18 cellular contexts compared by ENCODE assay signal in the genomic region with DNA sequence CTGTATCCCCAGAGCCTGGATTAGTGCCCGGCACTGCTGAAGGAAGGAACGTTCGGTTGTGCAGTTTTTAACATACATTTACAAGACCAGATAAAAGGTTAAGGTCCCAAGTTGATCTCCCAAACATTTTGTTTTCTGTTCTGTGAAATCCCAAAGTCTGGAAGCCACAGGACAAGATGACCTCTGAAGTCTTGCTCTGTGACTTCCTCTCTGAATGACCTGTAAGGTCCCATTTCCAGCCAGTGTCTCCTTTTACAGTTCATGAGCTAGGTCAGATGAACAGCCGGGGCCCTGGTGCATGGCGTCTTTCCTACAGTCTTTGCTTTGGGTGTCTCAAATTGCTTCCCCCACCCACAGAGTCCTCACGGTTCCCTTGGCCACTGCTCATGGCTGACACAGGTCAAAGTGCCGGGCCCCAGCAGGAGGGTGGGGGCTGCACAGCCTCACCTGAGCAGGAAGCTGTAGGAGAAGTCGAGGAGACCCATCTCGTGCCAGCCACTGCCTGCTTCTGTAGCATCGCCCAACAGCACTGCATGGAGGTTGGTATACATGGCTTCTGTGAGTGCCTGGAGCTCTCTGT. TPM values are rescaled to one million over a fixed set of nuclear protein-coding genes. Genes with fewer than 3 reads are reported as not detected.
A peak's percentile ranks its signal among the peaks of the same experiment; 100 is the strongest.
DNase-seq lines count a peak whose midpoint lies in the region; FAIRE-seq and TF ChIP-seq lines count a peak whose summit lies in the region.
"Had no signal": no experiment of that assay in that cellular context is flagged by ENCODE, and none has a peak within 500 bp of the region (broad histone marks: within the 10 kb centered on the region; RNA-seq: fewer than 3 reads in every experiment).

No MANE protein-coding gene starts in this region.

- no peak overlapping the region for H2BK15ac ChIP-seq in H1 (ENCODE audit: low read length)

- peak overlapping the region; percentile 32; the same call in 1 of the 2 replicates for H2BK5ac ChIP-seq in H1 (ENCODE audit: low read depth, low read length)

- H2AFZ ChIP-seq in H1 (ENCODE audit: low read length): no peak overlapping the region
- peak overlapping the region; percentile 47 for H2AFZ ChIP-seq in parathyroid adenoma

- peaks cover 0 to 6% of the 10 kb centered on the region in 2 experiments; a peak in 1 of 4 replicates for H3K9me3 ChIP-seq in H1 (ENCODE audit: insufficient read depth in 2 of 2, low read depth in 1 of 2, low read length in 1 of 2)
- no peaks in the 10 kb centered on the region for H3K9me3 ChIP-seq in parathyroid adenoma (ENCODE audit: control insufficient read depth, low read length)

- H4K8ac ChIP-seq in H1 (ENCODE audit: extremely low read depth, insufficient read depth, low read length): no peak overlapping the region

- no peaks in the 10 kb centered on the region for H3K4me1 ChIP-seq in H1 (replicated peaks in 1 of 4; ENCODE audit: control insufficient read depth in 3 of 4, insufficient read depth in 4 of 4, low read length in 3 of 4)
- no peaks in the 10 kb centered on the region for H3K4me1 ChIP-seq in parathyroid adenoma

- no peak for TF ChIP-seq EP300 in H1 (IDR thresholded peaks at IDR 0.05; ENCODE audit: borderline replicate concordance in 1 of 2, low read depth in 2 of 2, low read length in 2 of 2)

- DNase-seq in activated effector memory CD4-positive, alpha-beta T cell treated with anti-CD3 and anti-CD28 coated beads, Interleukin-2, amount 50 U/mL, for 16 hours: peak; percentile 42
- DNase-seq in activated effector memory CD4-positive, alpha-beta T cell treated with Interleukin-2 at 50 U/mL for 16 hours: no peak
- DNase-seq in H1 (ENCODE audit: low read depth in 1 of 2, low spot score in 2 of 2) (no peak), SIG-M5 (lab: John Stamatoyannopoulos, UW) (no peak), NCI-H2227 treated with DMSO at 0.1 percent for 48 hours (lab: John Stamatoyannopoulos, UW) (no peak), osteocyte (ENCODE audit: extremely low spot score, unreplicated experiment) (no peak)
- DNase-seq: CD8-positive, alpha-beta T cell; H9; IMR-90; Kasumi-1; MM.1S; NCI-H1417; NCI-H187 treated with DMSO at 0.1 percent for 48 hours; NCI-H526 treated with DMSO at 0.1 percent for 48 hours had no signal

- H3K4ac ChIP-seq in H1 (replicated peaks; ENCODE audit: insufficient read length, low read depth, low read length): no peak overlapping the region

- no peaks in the 10 kb centered on the region for H3K27me3 Mint-ChIP-seq in osteocyte (ENCODE audit: unreplicated experiment)

- H4K5ac ChIP-seq in H1 (ENCODE audit: insufficient read length, low read depth, low read length): no peak overlapping the region

- no peak overlapping the region for H2BK20ac ChIP-seq in H1 (ENCODE audit: low read length)

- 93% methylated on average over 10 of the region's 10 CpGs; no CpG with 5 or more reads in 1 of the 2 experiments for WGBS in H1 (ENCODE audit: extremely low coverage in 1 of 2, insufficient coverage in 1 of 2, insufficient read length in 1 of 2, insufficient replicate concordance in 2 of 2, low coverage in 1 of 2, low lambda C conversion rate in 2 of 2, missing lambda C conversion rate in 1 of 2), 2 experiments

- no peak overlapping the region for H2BK120ac ChIP-seq in H1 (replicated peaks; ENCODE audit: low read depth, low read length)

- H3K9ac ChIP-seq in H1 (replicated peaks in 1 of 4; ENCODE audit: extremely low read depth in 1 of 4, low read depth in 3 of 4, low read length in 3 of 4) (no peak overlapping the region), parathyroid adenoma (no peak overlapping the region)
- H3K9ac ChIP-seq: BLaER1 had no signal

- H3K79me2 ChIP-seq in H1 (ENCODE audit: control insufficient read depth in 1 of 2, insufficient read depth in 2 of 2, low read length in 2 of 2): no peaks in the 10 kb centered on the region
- H3K79me2 ChIP-seq in parathyroid adenoma: no peaks in the 10 kb centered on the region

- no peaks in the 10 kb centered on the region; the same call in 1 of the 2 replicates for H3K79me1 ChIP-seq in H1 (ENCODE audit: low read depth, low read length)

- no peak overlapping the region for H4K91ac ChIP-seq in H1 (replicated peaks; ENCODE audit: insufficient read length, low read length)

- H2BK12ac ChIP-seq in H1 (ENCODE audit: low read depth, low read length): no peak overlapping the region

- peaks cover 44% of the 10 kb centered on the region for H3K36me3 Mint-ChIP-seq in osteocyte (ENCODE audit: unreplicated experiment)
- H3K36me3 Mint-ChIP-seq: CD8-positive, alpha-beta T cell had no signal

- H3K56ac ChIP-seq in H1 (replicated peaks; ENCODE audit: insufficient read length, low read depth, low read length): no peak overlapping the region

- peaks cover 5% of the 10 kb centered on the region; the same call in 1 of the 2 replicates for H3K23me2 ChIP-seq in H1 (ENCODE audit: low read depth, low read length)

- H3K27me3 ChIP-seq in H1 (replicated peaks in 1 of 4; ENCODE audit: control insufficient read depth in 3 of 4, extremely low read depth in 1 of 4, insufficient read depth in 3 of 4, low read length in 3 of 4): no peaks in the 10 kb centered on the region
- no peaks in the 10 kb centered on the region for H3K27me3 ChIP-seq in parathyroid adenoma (ENCODE audit: control insufficient read depth, insufficient read depth, low read length)
- H3K27me3 ChIP-seq: BLaER1 had no signal

- H4K20me1 ChIP-seq in H1 (replicated peaks in 1 of 2; ENCODE audit: control insufficient read depth in 1 of 2, insufficient read depth in 2 of 2, low read length in 2 of 2): peaks cover 0 to 9% of the 10 kb centered on the region in 2 experiments
- H4K20me1 ChIP-seq: BLaER1 had no signal

- TF ChIP-seq POLR2A in H1 (IDR thresholded peaks at IDR 0.05; ENCODE audit: control extremely low read depth in 1 of 2, low read depth in 2 of 2, low read length in 2 of 2): no peak

- H3K4me3 ChIP-seq in H1 (ENCODE audit: extremely low read depth in 1 of 4, insufficient read depth in 2 of 4, low read depth in 3 of 4, low read length in 4 of 4) (no peak overlapping the region), parathyroid adenoma (ENCODE audit: low read depth, low read length) (no peak overlapping the region)
- H3K4me3 ChIP-seq: BLaER1 had no signal

- H2AK5ac ChIP-seq in H1 (ENCODE audit: low read depth, low read length): no peak overlapping the region

- no peak overlapping the region for H3K27ac ChIP-seq in H1 (ENCODE audit: low read depth, low read length)
- H3K27ac ChIP-seq in parathyroid adenoma: no peak overlapping the region
- H3K27ac ChIP-seq: BLaER1 had no signal

- FAIRE-seq in H1 (lab: Jason Lieb, UNC): no peak
- FAIRE-seq: A204.1 had no signal

- TF ChIP-seq RAD21 in H1 (IDR thresholded peaks at IDR 0.05 in 1 of 2, conservative IDR thresholded peaks at IDR 0.05 in 1 of 2; ENCODE audit: low read depth in 2 of 2, low read length in 2 of 2): no peak

- no peak overlapping the region for H3K4me3 Mint-ChIP-seq in osteocyte (ENCODE audit: unreplicated experiment)
- H3K4me3 Mint-ChIP-seq: CD8-positive, alpha-beta T cell; H9 had no signal

- CTCF ChIA-PET in H1 (lab: Charles Lee; ENCODE audit: partially characterized antibody): interaction anchor here (0.8 to 15.7 kb wide), 15 partner anchors 10 to 346 kb away, joined by 3 to 665 read pairs (median 5); no protein-coding TSS in a partner anchor

- no peak for TF ChIP-seq CTCF in H1 (IDR thresholded peaks at IDR 0.05; ENCODE audit: control extremely low read depth in 1 of 3, insufficient read depth in 1 of 3, low read depth in 1 of 3, low read length in 3 of 3)
- TF ChIP-seq CTCF in parathyroid adenoma (IDR thresholded peaks at IDR 0.05): no peak
- no peak for TF ChIP-seq CTCF in osteocyte (IDR thresholded peaks at IDR 0.05)

- no peak overlapping the region for H3K27ac Mint-ChIP-seq in osteocyte (ENCODE audit: unreplicated experiment)
- H3K27ac Mint-ChIP-seq: CD8-positive, alpha-beta T cell had no signal

- H3K23ac ChIP-seq in H1 (ENCODE audit: insufficient read length): no peak overlapping the region

- peaks cover 8% of the 10 kb centered on the region for H3K4me1 Mint-ChIP-seq in osteocyte (ENCODE audit: unreplicated experiment)

- H3K18ac ChIP-seq in H1 (ENCODE audit: extremely low read depth, low read length): no peak overlapping the region

- no peak overlapping the region for H3K14ac ChIP-seq in H1 (ENCODE audit: insufficient read length)

- POLR2A ChIA-PET in H1 (lab: Charles Lee; ENCODE audit: partially characterized antibody): no interaction called here

- peaks cover 3% of the 10 kb centered on the region for H3K9me3 Mint-ChIP-seq in osteocyte (ENCODE audit: unreplicated experiment)

- H3K4me2 ChIP-seq in H1 (ENCODE audit: insufficient read depth in 1 of 2, low read depth in 2 of 2, low read length in 2 of 2) (no peak overlapping the region), parathyroid adenoma (ENCODE audit: low read length) (no peak overlapping the region)
- H3K4me2 ChIP-seq: BLaER1 had no signal

- H3K36me3 ChIP-seq in H1 (ENCODE audit: control insufficient read depth in 2 of 4, insufficient read depth in 4 of 4, low read length in 3 of 4) (peaks cover 6 to 44% (median 19%) of the 10 kb centered on the region in 4 experiments; a peak in 6 of 8 replicates), parathyroid adenoma (ENCODE audit: control insufficient read depth, insufficient read depth, low read length) (no peaks in the 10 kb centered on the region)
- H3K36me3 ChIP-seq: BLaER1 had no signal

TF ChIP-seq in H1, 55 proteins besides CTCF, POLR2A, EP300 and RAD21:
- TF ChIP-seq HDAC2 (IDR thresholded peaks at IDR 0.05; ENCODE audit: borderline replicate concordance in 1 of 2, low read depth in 2 of 2, low read length in 2 of 2) (no peak), TEAD4 (IDR thresholded peaks at IDR 0.05; ENCODE audit: low read depth, low read length) (no peak), RFX5 (IDR thresholded peaks at IDR 0.05; ENCODE audit: borderline replicate concordance, low read depth, low read length) (no peak)

RNA-seq across cellular contexts. Expression of a gene that starts 24.0 kb away (rescaled TPM):
- total RNA-seq in H1 (2021; fragmentation: NEBNext Ultra II Directional; extraction: Animal tissue kit (Norgen Biotek cat#: 25700)): 35.5 and 40.2 TPM in 2 replicates
- 29.9 and 44.0 TPM in 2 replicates for polyA plus RNA-seq in H1 (2011; rRNA removed)
- polyA plus RNA-seq in H1 (2011; cell fraction: cytosol; rRNA removed): 29.9 TPM
- polyA plus RNA-seq in H1 (2011; cell fraction: nucleus; rRNA removed): 37.9 TPM
- 22.4 to 30.7 TPM (median 23.3 TPM) in 4 replicates for polyA plus RNA-seq in H1 (2012, experiment 1 of 2)
- 22.9 TPM for polyA plus RNA-seq in H1 (2012, experiment 2 of 2)
- 23.7 TPM for polyA plus RNA-seq in H1 (2013, experiment 1 of 2)
- polyA plus RNA-seq in H1 (2013, experiment 2 of 2): 26.0 TPM
- 34.2 and 40.8 TPM in 2 replicates for polyA minus RNA-seq in H1 (2011; rRNA and poly(A)+ RNA removed)
- 28.5 TPM for polyA minus RNA-seq in H1 (2011; cell fraction: cytosol; rRNA and poly(A)+ RNA removed)
- polyA minus RNA-seq in H1 (2011; cell fraction: nucleus; rRNA and poly(A)+ RNA removed): 16.2 TPM
- 67.6 and 72.1 TPM in 2 replicates for total RNA-seq in osteocyte
- total RNA-seq: CD8-positive, alpha-beta T cell; HT-29 had no signal
